2 cellular contexts compared by ENCODE assay signal in the genomic region with DNA sequence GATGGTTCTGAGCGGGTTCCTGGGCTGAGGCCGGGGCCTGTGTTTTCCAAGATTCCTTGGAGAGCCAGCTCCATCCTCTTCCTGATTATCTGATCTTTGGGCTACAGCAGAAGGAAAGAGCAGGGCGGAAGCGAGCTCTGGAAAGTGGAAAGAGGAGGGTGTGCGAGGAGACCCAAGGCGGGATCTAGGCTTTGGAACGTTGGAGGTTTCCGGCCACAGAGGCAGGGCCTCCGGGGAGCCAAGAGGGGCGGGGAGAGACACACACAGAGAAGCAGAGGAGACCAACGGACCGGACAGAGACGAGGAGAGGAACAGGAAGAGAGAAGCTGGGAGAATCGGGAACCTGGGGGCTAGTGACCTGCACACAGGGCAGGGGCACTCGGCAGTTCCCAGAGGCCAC.
A peak's percentile ranks its signal among the peaks of the same experiment; 100 is the strongest.
TF ChIP-seq lines count a peak whose summit lies in the region.

A gene with protein sequence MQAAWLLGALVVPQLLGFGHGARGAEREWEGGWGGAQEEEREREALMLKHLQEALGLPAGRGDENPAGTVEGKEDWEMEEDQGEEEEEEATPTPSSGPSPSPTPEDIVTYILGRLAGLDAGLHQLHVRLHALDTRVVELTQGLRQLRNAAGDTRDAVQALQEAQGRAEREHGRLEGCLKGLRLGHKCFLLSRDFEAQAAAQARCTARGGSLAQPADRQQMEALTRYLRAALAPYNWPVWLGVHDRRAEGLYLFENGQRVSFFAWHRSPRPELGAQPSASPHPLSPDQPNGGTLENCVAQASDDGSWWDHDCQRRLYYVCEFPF (plus strand): TSS at position 296 of the 400 bp plus-strand sequence. CDS start 162 bp downstream, outside the sequence.

TF ChIP-seq in A549, 52 proteins besides CTCF, POLR2A, EP300 and RAD21 (continued from another document):
- TF ChIP-seq, protein P1, sequence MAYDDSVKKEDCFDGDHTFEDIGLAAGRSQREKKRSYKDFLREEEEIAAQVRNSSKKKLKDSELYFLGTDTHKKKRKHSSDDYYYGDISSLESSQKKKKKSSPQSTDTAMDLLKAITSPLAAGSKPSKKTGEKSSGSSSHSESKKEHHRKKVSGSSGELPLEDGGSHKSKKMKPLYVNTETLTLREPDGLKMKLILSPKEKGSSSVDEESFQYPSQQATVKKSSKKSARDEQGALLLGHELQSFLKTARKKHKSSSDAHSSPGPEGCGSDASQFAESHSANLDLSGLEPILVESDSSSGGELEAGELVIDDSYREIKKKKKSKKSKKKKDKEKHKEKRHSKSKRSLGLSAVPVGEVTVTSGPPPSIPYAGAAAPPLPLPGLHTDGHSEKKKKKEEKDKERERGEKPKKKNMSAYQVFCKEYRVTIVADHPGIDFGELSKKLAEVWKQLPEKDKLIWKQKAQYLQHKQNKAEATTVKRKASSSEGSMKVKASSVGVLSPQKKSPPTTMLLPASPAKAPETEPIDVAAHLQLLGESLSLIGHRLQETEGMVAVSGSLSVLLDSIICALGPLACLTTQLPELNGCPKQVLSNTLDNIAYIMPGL (CRISPR knock-in tag; IDR thresholded peaks at IDR 0.05; ENCODE audit: borderline replicate concordance), result no peak
- TF ChIP-seq MYC (IDR thresholded peaks at IDR 0.05; ENCODE audit: borderline replicate concordance, low read length) (no peak), BHLHE40 (IDR thresholded peaks at IDR 0.05; ENCODE audit: low read depth, low read length) (no peak), RCOR1 (IDR thresholded peaks at IDR 0.05; ENCODE audit: low read depth, low read length) (no peak), TFCP2L1 (CRISPR knock-in tag; IDR thresholded peaks at IDR 0.05) (no peak), NPAS2 (CRISPR knock-in tag; IDR thresholded peaks at IDR 0.05; ENCODE audit: borderline replicate concordance) (no peak), HOXB13 (CRISPR knock-in tag; IDR thresholded peaks at IDR 0.05; ENCODE audit: low read depth) (no peak), NFE2L2 (conservative IDR thresholded peaks at IDR 0.05; ENCODE audit: low read length) (no peak)

TF ChIP-seq in K562, 482 proteins besides CTCF, POLR2A, EP300 and RAD21 (continued from another document):
- TF ChIP-seq, protein P2, sequence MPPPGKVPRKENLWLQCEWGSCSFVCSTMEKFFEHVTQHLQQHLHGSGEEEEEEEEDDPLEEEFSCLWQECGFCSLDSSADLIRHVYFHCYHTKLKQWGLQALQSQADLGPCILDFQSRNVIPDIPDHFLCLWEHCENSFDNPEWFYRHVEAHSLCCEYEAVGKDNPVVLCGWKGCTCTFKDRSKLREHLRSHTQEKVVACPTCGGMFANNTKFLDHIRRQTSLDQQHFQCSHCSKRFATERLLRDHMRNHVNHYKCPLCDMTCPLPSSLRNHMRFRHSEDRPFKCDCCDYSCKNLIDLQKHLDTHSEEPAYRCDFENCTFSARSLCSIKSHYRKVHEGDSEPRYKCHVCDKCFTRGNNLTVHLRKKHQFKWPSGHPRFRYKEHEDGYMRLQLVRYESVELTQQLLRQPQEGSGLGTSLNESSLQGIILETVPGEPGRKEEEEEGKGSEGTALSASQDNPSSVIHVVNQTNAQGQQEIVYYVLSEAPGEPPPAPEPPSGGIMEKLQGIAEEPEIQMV (tag; conservative IDR thresholded peaks at IDR 0.05; ENCODE audit: low read depth), result peak; percentile 87
- TF ChIP-seq CC2D1A (IDR thresholded peaks at IDR 0.05), result peak; percentile 70; the same call in 1 of the 2 replicates
- 0 out of 4 replicates have a peak, but pooled peaks of 1 of the 2 experiments have one; percentile 15 for TF ChIP-seq MAZ (CRISPR knock-in tag; conservative IDR thresholded peaks at IDR 0.05 in 1 of 2, IDR thresholded peaks at IDR 0.05 in 1 of 2)
- TF ChIP-seq RNF2 (IDR thresholded peaks at IDR 0.05), result no peak
- TF ChIP-seq, protein P3, sequence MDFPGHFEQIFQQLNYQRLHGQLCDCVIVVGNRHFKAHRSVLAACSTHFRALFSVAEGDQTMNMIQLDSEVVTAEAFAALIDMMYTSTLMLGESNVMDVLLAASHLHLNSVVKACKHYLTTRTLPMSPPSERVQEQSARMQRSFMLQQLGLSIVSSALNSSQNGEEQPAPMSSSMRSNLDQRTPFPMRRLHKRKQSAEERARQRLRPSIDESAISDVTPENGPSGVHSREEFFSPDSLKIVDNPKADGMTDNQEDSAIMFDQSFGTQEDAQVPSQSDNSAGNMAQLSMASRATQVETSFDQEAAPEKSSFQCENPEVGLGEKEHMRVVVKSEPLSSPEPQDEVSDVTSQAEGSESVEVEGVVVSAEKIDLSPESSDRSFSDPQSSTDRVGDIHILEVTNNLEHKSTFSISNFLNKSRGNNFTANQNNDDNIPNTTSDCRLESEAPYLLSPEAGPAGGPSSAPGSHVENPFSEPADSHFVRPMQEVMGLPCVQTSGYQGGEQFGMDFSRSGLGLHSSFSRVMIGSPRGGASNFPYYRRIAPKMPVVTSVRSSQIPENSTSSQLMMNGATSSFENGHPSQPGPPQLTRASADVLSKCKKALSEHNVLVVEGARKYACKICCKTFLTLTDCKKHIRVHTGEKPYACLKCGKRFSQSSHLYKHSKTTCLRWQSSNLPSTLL (IDR thresholded peaks at IDR 0.05), result 0 out of 2 replicates have a peak, but pooled peaks have one; percentile 48
- TF ChIP-seq EP400 (IDR thresholded peaks at IDR 0.05), result no peak
- peak; percentile 15 for TF ChIP-seq RBBP5 (IDR thresholded peaks at IDR 0.05; ENCODE audit: borderline replicate concordance, insufficient read depth, low read length, poor library complexity, severe bottlenecking)
- TF ChIP-seq SP1 (CRISPR knock-in tag; IDR thresholded peaks at IDR 0.05), result 0 out of 2 replicates have a peak, but pooled peaks have one; percentile 34
- TF ChIP-seq DMBX1 (CRISPR knock-in tag; IDR thresholded peaks at IDR 0.05; ENCODE audit: borderline replicate concordance), result no peak
- TF ChIP-seq ETV1 (tag; conservative IDR thresholded peaks at IDR 0.05; ENCODE audit: low read depth), result 0 out of 2 replicates have a peak, but pooled peaks have one; percentile 30
